Comparison of ENCODE assay signal across 12 cellular contexts in genomic region chr14:100140452-100141132, GRCh38. TPM values are rescaled to one million over a fixed set of nuclear protein-coding genes. Genes with fewer than 3 reads are reported as not detected.
DNase-seq lines count a peak whose midpoint lies in the region; ATAC-seq and TF ChIP-seq lines count a peak whose summit lies in the region.
"Had no signal": no experiment of that assay in that cellular context is flagged by ENCODE, and none has a peak within 500 bp of the region (broad histone marks: within the 10 kb centered on the region; RNA-seq: fewer than 3 reads in every experiment).

No MANE protein-coding gene starts in this region.

- H3K36me3 ChIP-seq in suprapubic skin (peaks cover 42% of the 10 kb centered on the region), SK-N-SH (replicated peaks in 1 of 2; ENCODE audit: control insufficient read depth in 1 of 2, insufficient read depth in 2 of 2, low read length in 1 of 2) (peaks cover 0 to 4% of the 10 kb centered on the region in 2 experiments)
- H3K36me3 ChIP-seq: neutrophil had no signal

- H3K9me3 ChIP-seq in suprapubic skin (no peaks in the 10 kb centered on the region), SK-N-SH (no peaks in the 10 kb centered on the region)
- H3K9me3 ChIP-seq: neutrophil had no signal

- TF ChIP-seq RAD21 in SK-N-SH (IDR thresholded peaks at IDR 0.05; ENCODE audit: low read length) = no peak

- H3K4me1 Mint-ChIP-seq in activated naive CD8-positive, alpha-beta T cell (ENCODE audit: low read depth) = peaks cover 8% of the 10 kb centered on the region
- H3K4me1 Mint-ChIP-seq in activated naive CD8-positive, alpha-beta T cell treated with anti-CD3 and anti-CD28 coated beads for 36 hours = peaks cover 10% of the 10 kb centered on the region
- H3K4me1 Mint-ChIP-seq in activated T-helper 17 cell treated with anti-CD3 and anti-CD28 coated beads, Interleukin-2, amount 50 U/mL, for 72 hours = no peaks in the 10 kb centered on the region
- peaks cover 4 to 6% of the 10 kb centered on the region in 2 donors for H3K4me1 Mint-ChIP-seq in immature natural killer cell

- H3K27me3 ChIP-seq in suprapubic skin (no peaks in the 10 kb centered on the region), SK-N-SH (ENCODE audit: insufficient read depth) (no peaks in the 10 kb centered on the region)
- H3K27me3 ChIP-seq: neutrophil had no signal

- H3K79me2 ChIP-seq in SK-N-SH (ENCODE audit: insufficient read depth) = no peaks in the 10 kb centered on the region

- H3K4me3 ChIP-seq in suprapubic skin (no peak overlapping the region), SK-N-SH (ENCODE audit: low read depth in 2 of 2, low read length in 1 of 2) (no peak overlapping the region)

- POLR2A ChIA-PET in SK-N-SH (lab: Yijun Ruan, JAX) = no interaction called here

- no peak overlapping the region for H2AFZ ChIP-seq in SK-N-SH (ENCODE audit: low read depth)

- no peak for ATAC-seq in activated T-helper 17 cell treated with anti-CD3 and anti-CD28 coated beads, Interleukin-2, amount 50 U/mL, for 72 hours (replicated peaks)

- no peak for TF ChIP-seq POLR2A in suprapubic skin (IDR thresholded peaks at IDR 0.05)

- no peak overlapping the region for H3K4me2 ChIP-seq in SK-N-SH

- no peaks in the 10 kb centered on the region for H3K9me3 Mint-ChIP-seq in activated naive CD8-positive, alpha-beta T cell (ENCODE audit: low read depth)
- no peaks in the 10 kb centered on the region for H3K9me3 Mint-ChIP-seq in activated naive CD8-positive, alpha-beta T cell treated with anti-CD3 and anti-CD28 coated beads for 36 hours
- no peaks in the 10 kb centered on the region for H3K9me3 Mint-ChIP-seq in activated T-helper 17 cell treated with anti-CD3 and anti-CD28 coated beads, Interleukin-2, amount 50 U/mL, for 72 hours
- no peaks in the 10 kb centered on the region for H3K9me3 Mint-ChIP-seq in immature natural killer cell
- H3K9me3 Mint-ChIP-seq: dendritic cell treated with granulocyte-macrophage colony-stimulating factor and Interleukin-4, amounts not matched to agents 40 ng/mL and 50 ng/mL, for 4 days had no signal

- no peaks in the 10 kb centered on the region for H4K20me1 ChIP-seq in SK-N-SH (ENCODE audit: insufficient read depth)

- WGBS in suprapubic skin = 65% methylated on average over 17 of the region's 18 CpGs
- WGBS in SK-N-SH (ENCODE audit: low lambda C conversion rate) = 95% methylated on average over 14 of the region's 18 CpGs

- H3K36me3 Mint-ChIP-seq in activated naive CD8-positive, alpha-beta T cell = no peaks in the 10 kb centered on the region
- H3K36me3 Mint-ChIP-seq in activated naive CD8-positive, alpha-beta T cell treated with anti-CD3 and anti-CD28 coated beads for 36 hours = peaks cover 11% of the 10 kb centered on the region
- H3K36me3 Mint-ChIP-seq in activated T-helper 17 cell treated with anti-CD3 and anti-CD28 coated beads, Interleukin-2, amount 50 U/mL, for 72 hours (ENCODE audit: low read depth) = peaks cover 85% of the 10 kb centered on the region
- peaks cover 4 to 38% (median 9%) of the 10 kb centered on the region in 3 donors for H3K36me3 Mint-ChIP-seq in immature natural killer cell

- H3K27ac Mint-ChIP-seq in activated naive CD8-positive, alpha-beta T cell = peak overlapping the region; percentile 28
- no peak overlapping the region for H3K27ac Mint-ChIP-seq in activated naive CD8-positive, alpha-beta T cell treated with anti-CD3 and anti-CD28 coated beads for 36 hours
- peak overlapping the region; percentile 25 for H3K27ac Mint-ChIP-seq in activated T-helper 17 cell treated with anti-CD3 and anti-CD28 coated beads, Interleukin-2, amount 50 U/mL, for 72 hours
- H3K27ac Mint-ChIP-seq in immature natural killer cell = peak overlapping the region in 4 of 6 donors; percentile 26 to 65 (median 42)
- H3K27ac Mint-ChIP-seq: dendritic cell treated with granulocyte-macrophage colony-stimulating factor and Interleukin-4, amounts not matched to agents 40 ng/mL and 50 ng/mL, for 4 days had no signal

- TF ChIP-seq EP300 in suprapubic skin (IDR thresholded peaks at IDR 0.05) = no peak
- TF ChIP-seq EP300 in SK-N-SH (IDR thresholded peaks at IDR 0.05; ENCODE audit: borderline replicate concordance in 1 of 2, low read depth in 1 of 2, low read length in 1 of 2) = no peak

- no peaks in the 10 kb centered on the region for H3K27me3 Mint-ChIP-seq in activated naive CD8-positive, alpha-beta T cell
- no peaks in the 10 kb centered on the region for H3K27me3 Mint-ChIP-seq in activated naive CD8-positive, alpha-beta T cell treated with anti-CD3 and anti-CD28 coated beads for 36 hours
- H3K27me3 Mint-ChIP-seq in activated T-helper 17 cell treated with anti-CD3 and anti-CD28 coated beads, Interleukin-2, amount 50 U/mL, for 72 hours = no peaks in the 10 kb centered on the region
- H3K27me3 Mint-ChIP-seq in immature natural killer cell (ENCODE audit: low read depth in 3 of 3) = peaks cover under 1 to 26% (median 17%) of the 10 kb centered on the region in 3 donors
- H3K27me3 Mint-ChIP-seq: dendritic cell treated with granulocyte-macrophage colony-stimulating factor and Interleukin-4, amounts not matched to agents 40 ng/mL and 50 ng/mL, for 4 days had no signal

- no peaks in the 10 kb centered on the region for H3K9me2 ChIP-seq in SK-N-SH

- TF ChIP-seq CTCF in suprapubic skin (IDR thresholded peaks at IDR 0.05) = no peak
- no peak for TF ChIP-seq CTCF in SK-N-SH (IDR thresholded peaks at IDR 0.05)

- CTCF ChIA-PET in SK-N-SH (lab: Yijun Ruan, JAX) = interaction anchor here (0.6 to 7.2 kb wide), 5 partner anchors 15 to 159 kb away, joined by 3 to 38 read pairs (median 23); no protein-coding TSS in a partner anchor

- peaks cover 12% of the 10 kb centered on the region for H3K4me1 ChIP-seq in suprapubic skin
- H3K4me1 ChIP-seq in SK-N-SH (ENCODE audit: control insufficient read depth in 1 of 2, insufficient read depth in 2 of 2, low read depth in 1 of 2, low read length in 1 of 2) = peaks cover 0 to 44% of the 10 kb centered on the region in 2 experiments; a peak in 1 of 4 replicates

- H3F3A ChIP-seq in SK-N-SH (replicated peaks; ENCODE audit: insufficient read depth) = no peaks in the 10 kb centered on the region

- H3K9ac ChIP-seq in SK-N-SH = no peak overlapping the region

- no peak for DNase-seq in activated naive CD8-positive, alpha-beta T cell treated with anti-CD3 and anti-CD28 coated beads for 36 hours
- DNase-seq in immature natural killer cell = no peak
- DNase-seq in suprapubic skin (ENCODE audit: low spot score in 2 of 2) = no peak
- no peak for DNase-seq in SK-N-SH
- DNase-seq in midbrain (lab: John Stamatoyannopoulos, UW) = no peak
- no peak for DNase-seq in amniotic stem cell (lab: John Stamatoyannopoulos, UW)
- DNase-seq: C1 segment of cervical spinal cord, NCI-H1105 had no signal

- H3K27ac ChIP-seq in suprapubic skin (peak overlapping the region; percentile 35), SK-N-SH (ENCODE audit: low read depth in 2 of 2, low read length in 1 of 2) (peak overlapping the region in 1 of 2 experiments; percentile 96; a peak in 1 of 4 replicates)
- H3K27ac ChIP-seq: neutrophil had no signal

- H3K4me3 Mint-ChIP-seq in activated naive CD8-positive, alpha-beta T cell = no peak overlapping the region
- no peak overlapping the region for H3K4me3 Mint-ChIP-seq in activated naive CD8-positive, alpha-beta T cell treated with anti-CD3 and anti-CD28 coated beads for 36 hours
- H3K4me3 Mint-ChIP-seq in activated T-helper 17 cell treated with anti-CD3 and anti-CD28 coated beads, Interleukin-2, amount 50 U/mL, for 72 hours = no peak overlapping the region
- H3K4me3 Mint-ChIP-seq in immature natural killer cell = no peak overlapping the region
- H3K4me3 Mint-ChIP-seq: dendritic cell treated with granulocyte-macrophage colony-stimulating factor and Interleukin-4, amounts not matched to agents 40 ng/mL and 50 ng/mL, for 4 days had no signal

TF ChIP-seq in SK-N-SH, 30 proteins besides CTCF, POLR2A, EP300 and RAD21:
- TF ChIP-seq PBX3 (IDR thresholded peaks at IDR 0.05) = no peak
- TF ChIP-seq NRF1 (IDR thresholded peaks at IDR 0.05; ENCODE audit: low read depth, low read length) = no peak
- no peak for TF ChIP-seq EZH2phosphoT487 (IDR thresholded peaks at IDR 0.05; ENCODE audit: borderline replicate concordance, low read depth)
- TF ChIP-seq RCOR1 (IDR thresholded peaks at IDR 0.05; ENCODE audit: low read length) = no peak
- no peak for TF ChIP-seq MXI1 (IDR thresholded peaks at IDR 0.05; ENCODE audit: low read depth, low read length)
- no peak for TF ChIP-seq GABPA (IDR thresholded peaks at IDR 0.05; ENCODE audit: low read depth)

RNA-seq across cellular contexts. Expression of gene DEGS2, which starts 18.9 kb away (rescaled TPM):
- total RNA-seq in activated naive CD8-positive, alpha-beta T cell treated with anti-CD3 and anti-CD28 coated beads for 36 hours = 1 to 10 TPM; 1.6 to 1.8 TPM
- total RNA-seq in activated T-helper 17 cell treated with anti-CD3 and anti-CD28 coated beads, Interleukin-2, amount 50 U/mL, for 72 hours = 1 to 10 TPM in 1 of 2 donors, under 1 TPM in 1; 0.30 to 8.3 TPM
- polyA plus RNA-seq in immature natural killer cell = 10 to 100 TPM in 2 of 3 donors, 1 to 10 TPM in 1; 7.8 to 21.7 (median 12.1) TPM
- total RNA-seq in suprapubic skin = 100 to 1,000 TPM in 3 of 4 donors, 10 to 100 TPM in 1; 78.9 to 130 (median 108) TPM
- polyA plus RNA-seq in SK-N-SH (2012; rRNA removed) = 0.02 TPM in 2 replicates
- polyA plus RNA-seq in SK-N-SH (2012; cell fraction: cytosol; rRNA removed) = under 0.01 and 0.01 TPM in 2 replicates
- 0.16 and 0.18 TPM in 2 replicates for polyA plus RNA-seq in SK-N-SH (2012; cell fraction: nucleus; rRNA removed)

Comparison
In these comparisons a context has a peak if more than half of its experiments do, and no peak if none do; other contexts are left out.
1. RNA of gene DEGS2, which starts 18.9 kb away (total RNA-seq): 78.9 to 130 TPM in suprapubic skin; 0.30 to 8.3 TPM in activated T-helper 17 cell treated with anti-CD3 and anti-CD28 coated beads, Interleukin-2, amount 50 U/mL, for 72 hours and 1.6 to 1.8 TPM in activated naive CD8-positive, alpha-beta T cell treated with anti-CD3 and anti-CD28 coated beads for 36 hours; every median in the first group is over 4 times any median in the second.